Comparison of ENCODE assay signal across 11 cellular contexts in the genomic region with DNA sequence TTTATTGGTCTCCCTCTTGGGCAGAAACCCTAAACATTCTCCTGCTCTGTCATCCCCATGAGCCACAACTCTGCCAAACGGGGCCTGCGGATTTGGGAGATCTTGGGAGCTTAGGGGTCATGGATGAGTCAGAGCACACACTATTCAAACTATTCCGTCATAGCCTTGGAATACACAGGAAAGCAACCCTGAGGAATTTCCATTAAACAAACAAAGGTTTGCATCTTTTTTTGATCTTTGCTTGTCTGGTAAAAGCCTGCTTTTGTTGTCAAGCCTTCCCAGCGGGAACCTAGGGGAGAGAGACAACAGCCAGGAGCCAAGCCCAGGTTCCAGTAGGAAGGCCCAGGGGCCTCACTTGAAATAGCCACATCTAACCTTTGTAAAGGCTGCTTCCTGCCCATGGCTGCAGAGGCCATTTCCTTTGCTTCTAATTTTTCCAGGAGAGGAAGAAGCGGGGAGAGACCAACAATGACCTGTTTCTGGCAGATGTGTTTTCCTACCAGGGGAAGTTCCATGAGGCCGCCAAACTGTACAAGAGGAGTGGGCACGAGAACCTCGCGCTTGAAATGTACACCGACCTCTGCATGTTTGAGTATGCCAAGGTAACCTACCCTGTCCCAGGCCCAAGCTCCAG. TPM values are rescaled to one million over a fixed set of nuclear protein-coding genes. Genes with fewer than 3 reads are reported as not detected.
DNase-seq lines count a peak whose midpoint lies in the region; ATAC-seq, FAIRE-seq and TF ChIP-seq lines count a peak whose summit lies in the region.
"Not testable (repeated sequence)": the region's sequence is repeated elsewhere in the genome, so short reads cannot be mapped to it uniquely, and the experiment has no call there.
"Had no signal": no experiment of that assay in that cellular context is flagged by ENCODE, and none has a peak within 500 bp of the region (broad histone marks: within the 10 kb centered on the region; RNA-seq: fewer than 3 reads in every experiment).

No MANE protein-coding gene starts in this region.

- H2AK5ac ChIP-seq in mesendoderm (ENCODE audit: low read length), result peak overlapping the region; percentile 65

- not testable (repeated sequence) for H4K20me1 ChIP-seq in endothelial cell of umbilical vein (replicated peaks; ENCODE audit: control insufficient read depth, extremely low read depth, insufficient read depth, low read length)

- H3K18ac ChIP-seq in mesendoderm (ENCODE audit: low read length), result peak overlapping the region; percentile 4

- intact Hi-C loops in endothelial cell of umbilical vein (cut with micrococcal nuclease); sciatic nerve (cut with DNase I): not testable (repeated sequence)
- intact Hi-C loops in left ventricle myocardium superior (cut with micrococcal nuclease), result loop anchor here (10.0 kb wide), 1 partner anchor 130 kb away; no protein-coding TSS in a partner anchor
- intact Hi-C loops in aorta (cut with DNase I), result loop anchor here in 1 of 2 donors (10.0 kb wide), 1 partner anchor 440 kb away; no protein-coding TSS in a partner anchor

- H3K79me2 ChIP-seq in endothelial cell of umbilical vein (ENCODE audit: control insufficient read depth, insufficient read depth, low read length); mesendoderm (ENCODE audit: control insufficient read depth, insufficient read depth, low read length): not testable (repeated sequence)

- H3K27me3 ChIP-seq in endothelial cell of umbilical vein (ENCODE audit: control insufficient read depth in 2 of 2, insufficient read depth in 2 of 2, low read length in 2 of 2); mesendoderm (ENCODE audit: insufficient read depth, low read length, poor library complexity); aorta (ENCODE audit: control insufficient read depth in 1 of 2, insufficient read depth in 2 of 2, low read length in 1 of 2): not testable (repeated sequence)

- not testable (repeated sequence) for H2BK5ac ChIP-seq in mesendoderm (ENCODE audit: low read length)

- not testable (repeated sequence) for H2AFZ ChIP-seq in endothelial cell of umbilical vein (ENCODE audit: low read depth, low read length)

- dilution Hi-C loops in endothelial cell of umbilical vein (cut with MboI; ENCODE audit: extremely low pct_ligation_motif_present, low sequenced_read_pairs), result not testable (repeated sequence)

- not testable (repeated sequence) for H3K79me1 ChIP-seq in mesendoderm (ENCODE audit: low read length)

- peak overlapping the region; percentile 77 for H3K4ac ChIP-seq in mesendoderm (ENCODE audit: low read depth, low read length)

- H3K9ac ChIP-seq in endothelial cell of umbilical vein (replicated peaks; ENCODE audit: extremely low read depth, insufficient read depth, low read length), result peak overlapping the region; percentile 72
- peak overlapping the region; percentile 24 for H3K9ac ChIP-seq in mesendoderm (ENCODE audit: low read length)

- BruUV-seq in endothelial cell of umbilical vein (replicated peaks; lab: Mats Ljungman, UMichigan), result not testable (repeated sequence)

- no CpG with 5 or more reads among the region's 10 CpGs for WGBS in mesendoderm (ENCODE audit: extremely low coverage, insufficient coverage, low lambda C conversion rate)
- 67 to 74% methylated on average over 10 of the region's 10 CpGs for WGBS in aorta, 2 donors

- H4K5ac ChIP-seq in mesendoderm (ENCODE audit: low read length), result not testable (repeated sequence)

- ATAC-seq in left ventricle myocardium superior (peak; percentile 11), sciatic nerve (peak; percentile 82), aorta (ENCODE audit: low FRiP score) (peak; percentile 47)

- DNase-seq in GM04504 (ENCODE audit: low read depth) (peak; percentile 41), NCI-H226 (peak; percentile 62), amniotic epithelial cell (ENCODE audit: low read depth) (peak; percentile 81), endothelial cell of umbilical vein (ENCODE audit: low read depth, low spot score) (peak; percentile 85), mesendoderm (peak; percentile 81)
- DNase-seq in left ventricle myocardium superior; sciatic nerve (ENCODE audit: low spot score); aorta: not testable (repeated sequence)

- TF ChIP-seq POLR2A in endothelial cell of umbilical vein (IDR thresholded peaks at IDR 0.05; ENCODE audit: low read depth, low read length), result not testable (repeated sequence)

- not testable (repeated sequence) for H3K9me1 ChIP-seq in endothelial cell of umbilical vein (replicated peaks; ENCODE audit: control insufficient read depth, extremely low read depth, insufficient read depth, low read length)

- not testable (repeated sequence) for H3K36me3 ChIP-seq in endothelial cell of umbilical vein (ENCODE audit: control insufficient read depth in 2 of 2, extremely low read depth in 1 of 2, insufficient read depth in 2 of 2, low read length in 2 of 2); mesendoderm (ENCODE audit: control insufficient read depth, insufficient read depth, low read length); aorta (ENCODE audit: control insufficient read depth in 1 of 2, insufficient read depth in 2 of 2, low read length in 1 of 2)

- not testable (repeated sequence) for TF ChIP-seq CTCF in endothelial cell of umbilical vein (IDR thresholded peaks at IDR 0.05; ENCODE audit: extremely low read depth in 1 of 2, insufficient read depth in 1 of 2, low read depth in 1 of 2, low read length in 2 of 2)

- H2BK120ac ChIP-seq in mesendoderm (ENCODE audit: low read depth, low read length), result peak overlapping the region; percentile 48

- CTCF ChIA-PET in endothelial cell of umbilical vein (lab: Charles Lee), result interaction anchor here (0.9 to 1.5 kb wide), 2 partner anchors 64 to 106 kb away, joined by 3 to 4 read pairs; no protein-coding TSS in a partner anchor

- FAIRE-seq in endothelial cell of umbilical vein (lab: Jason Lieb, UNC), result peak; percentile 100

- peak overlapping the region; percentile 27 for H3K4me2 ChIP-seq in endothelial cell of umbilical vein (ENCODE audit: insufficient read depth, low read length)
- H3K4me2 ChIP-seq in mesendoderm (ENCODE audit: low read length), result not testable (repeated sequence)

- not testable (repeated sequence) for H2BK15ac ChIP-seq in mesendoderm (replicated peaks; ENCODE audit: low read depth)

- not testable (repeated sequence) for H4K8ac ChIP-seq in mesendoderm (ENCODE audit: low read depth, low read length)

- H3K9me3 ChIP-seq in endothelial cell of umbilical vein (replicated peaks; ENCODE audit: control insufficient read depth, insufficient read depth, low read length); aorta (ENCODE audit: control insufficient read depth, low read length): not testable (repeated sequence)

- POLR2A ChIA-PET in endothelial cell of umbilical vein (lab: Charles Lee), result interaction anchor here (0.5 kb wide), 1 partner anchor 106 kb away, joined by 4 read pairs; no protein-coding TSS in a partner anchor

- not testable (repeated sequence) for H3K23ac ChIP-seq in mesendoderm (ENCODE audit: low read length)

- H3K56ac ChIP-seq in mesendoderm (ENCODE audit: low read length), result peak overlapping the region; percentile 62

- peaks cover 61% of the 10 kb centered on the region for H3K4me1 ChIP-seq in endothelial cell of umbilical vein (ENCODE audit: control insufficient read depth, extremely low read depth, insufficient read depth, low read length)
- not testable (repeated sequence) for H3K4me1 ChIP-seq in mesendoderm (ENCODE audit: control insufficient read depth, low read depth, low read length); aorta (ENCODE audit: control insufficient read depth in 1 of 2, insufficient read depth in 2 of 2, low read length in 2 of 2)

- H3K27ac ChIP-seq in endothelial cell of umbilical vein (ENCODE audit: insufficient read depth, low read depth, low read length) (peak overlapping the region; percentile 96), mesendoderm (ENCODE audit: low read depth, low read length) (peak overlapping the region; percentile 87)
- not testable (repeated sequence) for H3K27ac ChIP-seq in aorta (ENCODE audit: low read depth in 1 of 2, low read length in 2 of 2)

- not testable (repeated sequence) for H3K4me3 ChIP-seq in endothelial cell of umbilical vein (replicated peaks in 1 of 3; ENCODE audit: insufficient read depth in 1 of 3, low read depth in 1 of 3, low read length in 3 of 3); mesendoderm (ENCODE audit: low read length); aorta (ENCODE audit: low read length in 2 of 2)

RNA-seq across cellular contexts. Expression of gene RHO, which starts 33.3 kb away (rescaled TPM):
- total RNA-seq in endothelial cell of umbilical vein (not detected in 2 replicates), left ventricle myocardium superior (not detected), sciatic nerve (not detected), aorta (under 1 TPM in 1 of 2 donors, not detected in 1; 0.15 TPM)
- polyA plus RNA-seq in endothelial cell of umbilical vein (not detected in 2 replicates), aorta (not detected)
- polyA plus RNA-seq in endothelial cell of umbilical vein (2011; cell fraction: cytosol; rRNA removed), result not detected in 2 replicates
- polyA plus RNA-seq in endothelial cell of umbilical vein (2011; cell fraction: nucleus; rRNA removed), result 0.12 TPM in 1 of 2 replicates, not detected in the other
- polyA plus RNA-seq in endothelial cell of umbilical vein (2012), result not detected in 2 replicates
- not detected in 2 replicates for polyA minus RNA-seq in endothelial cell of umbilical vein
- polyA minus RNA-seq in endothelial cell of umbilical vein (2011; cell fraction: cytosol; rRNA and poly(A)+ RNA removed), result not detected
- not detected in 2 replicates for polyA minus RNA-seq in endothelial cell of umbilical vein (2011; cell fraction: nucleus; rRNA and poly(A)+ RNA removed)
- 0.04 TPM for polyA plus RNA-seq in mesendoderm (2013, experiment 1 of 2)
- 0.03 TPM for polyA plus RNA-seq in mesendoderm (2013, experiment 2 of 2)
- total RNA-seq: CD4-positive, alpha-beta memory T cell; colonic mucosa; left cardiac atrium had no signal
- polyA plus RNA-seq: CD4-positive, alpha-beta memory T cell had no signal

RNA-seq across cellular contexts. Expression of gene H1-8, which starts 47.9 kb away (rescaled TPM):
- not detected in 2 replicates for total RNA-seq in endothelial cell of umbilical vein
- not detected in 2 replicates for polyA plus RNA-seq in endothelial cell of umbilical vein
- not detected in 2 replicates for polyA plus RNA-seq in endothelial cell of umbilical vein (2011; cell fraction: cytosol; rRNA removed)
- polyA plus RNA-seq in endothelial cell of umbilical vein (2011; cell fraction: nucleus; rRNA removed), result not detected in 2 replicates
- polyA plus RNA-seq in endothelial cell of umbilical vein (2012), result not detected in 2 replicates
- polyA minus RNA-seq in endothelial cell of umbilical vein, result not detected in 2 replicates
- polyA minus RNA-seq in endothelial cell of umbilical vein (2011; cell fraction: cytosol; rRNA and poly(A)+ RNA removed), result not detected
- not detected in 2 replicates for polyA minus RNA-seq in endothelial cell of umbilical vein (2011; cell fraction: nucleus; rRNA and poly(A)+ RNA removed)
- not detected for total RNA-seq in left ventricle myocardium superior
- polyA plus RNA-seq in mesendoderm (2013, experiment 1 of 2), result 0.06 TPM
- polyA plus RNA-seq in mesendoderm (2013, experiment 2 of 2), result 0.15 TPM
- total RNA-seq in sciatic nerve, result not detected
- total RNA-seq in aorta, result not detected
- polyA plus RNA-seq in aorta, result not detected
- total RNA-seq: CD4-positive, alpha-beta memory T cell; colonic mucosa; left cardiac atrium had no signal
- polyA plus RNA-seq: CD4-positive, alpha-beta memory T cell had no signal

RNA-seq across cellular contexts. Expression of gene IFT122, which starts 55.1 kb away (rescaled TPM):
- total RNA-seq in endothelial cell of umbilical vein (36.6 and 41.7 TPM in 2 replicates), left ventricle myocardium superior (16.8 TPM), sciatic nerve (49.7 TPM), aorta (10 to 100 TPM; 30.8 to 33.5 TPM)
- polyA plus RNA-seq in endothelial cell of umbilical vein (38.4 and 44.3 TPM in 2 replicates), aorta (10 to 100 TPM; 10.1 to 41.2 TPM)
- 26.1 and 28.0 TPM in 2 replicates for polyA plus RNA-seq in endothelial cell of umbilical vein (2011; cell fraction: cytosol; rRNA removed)
- polyA plus RNA-seq in endothelial cell of umbilical vein (2011; cell fraction: nucleus; rRNA removed), result 105 and 116 TPM in 2 replicates
- polyA plus RNA-seq in endothelial cell of umbilical vein (2012), result 18.0 and 23.9 TPM in 2 replicates
- polyA minus RNA-seq in endothelial cell of umbilical vein, result 67.1 and 91.1 TPM in 2 replicates
- 9.4 TPM for polyA minus RNA-seq in endothelial cell of umbilical vein (2011; cell fraction: cytosol; rRNA and poly(A)+ RNA removed)
- 56.9 and 73.7 TPM in 2 replicates for polyA minus RNA-seq in endothelial cell of umbilical vein (2011; cell fraction: nucleus; rRNA and poly(A)+ RNA removed)
- polyA plus RNA-seq in mesendoderm (2013, experiment 1 of 2), result 14.8 TPM
- polyA plus RNA-seq in mesendoderm (2013, experiment 2 of 2), result 14.7 TPM

RNA-seq across cellular contexts. Expression of gene MBD4, which starts 55.4 kb away (rescaled TPM):
- 33.2 and 39.5 TPM in 2 replicates for total RNA-seq in endothelial cell of umbilical vein
- polyA plus RNA-seq in endothelial cell of umbilical vein, result 11.0 and 17.4 TPM in 2 replicates
- 19.7 and 19.8 TPM in 2 replicates for polyA plus RNA-seq in endothelial cell of umbilical vein (2011; cell fraction: cytosol; rRNA removed)
- 54.2 and 68.8 TPM in 2 replicates for polyA plus RNA-seq in endothelial cell of umbilical vein (2011; cell fraction: nucleus; rRNA removed)
- 16.1 and 22.9 TPM in 2 replicates for polyA plus RNA-seq in endothelial cell of umbilical vein (2012)
- 14.0 and 16.5 TPM in 2 replicates for polyA minus RNA-seq in endothelial cell of umbilical vein
- 28.5 TPM for polyA minus RNA-seq in endothelial cell of umbilical vein (2011; cell fraction: cytosol; rRNA and poly(A)+ RNA removed)
- 35.0 and 41.0 TPM in 2 replicates for polyA minus RNA-seq in endothelial cell of umbilical vein (2011; cell fraction: nucleus; rRNA and poly(A)+ RNA removed)
- total RNA-seq in left ventricle myocardium superior, result 19.8 TPM
- polyA plus RNA-seq in mesendoderm (2013, experiment 1 of 2), result 44.4 TPM
- polyA plus RNA-seq in mesendoderm (2013, experiment 2 of 2), result 43.9 TPM
- total RNA-seq in sciatic nerve, result 30.6 TPM
- total RNA-seq in aorta, result 10 to 100 TPM; 23.9 to 31.2 TPM
- 10 to 100 TPM; 18.7 to 28.7 TPM for polyA plus RNA-seq in aorta

Comparison
In these comparisons a context has a peak if more than half of its experiments do, and no peak if none do; other contexts are left out.
1. ATAC-seq: peak in every context shown above with its lines; median percentile 82 in sciatic nerve; 47 in aorta; 11 in left ventricle myocardium superior.